In the genomic region with DNA sequence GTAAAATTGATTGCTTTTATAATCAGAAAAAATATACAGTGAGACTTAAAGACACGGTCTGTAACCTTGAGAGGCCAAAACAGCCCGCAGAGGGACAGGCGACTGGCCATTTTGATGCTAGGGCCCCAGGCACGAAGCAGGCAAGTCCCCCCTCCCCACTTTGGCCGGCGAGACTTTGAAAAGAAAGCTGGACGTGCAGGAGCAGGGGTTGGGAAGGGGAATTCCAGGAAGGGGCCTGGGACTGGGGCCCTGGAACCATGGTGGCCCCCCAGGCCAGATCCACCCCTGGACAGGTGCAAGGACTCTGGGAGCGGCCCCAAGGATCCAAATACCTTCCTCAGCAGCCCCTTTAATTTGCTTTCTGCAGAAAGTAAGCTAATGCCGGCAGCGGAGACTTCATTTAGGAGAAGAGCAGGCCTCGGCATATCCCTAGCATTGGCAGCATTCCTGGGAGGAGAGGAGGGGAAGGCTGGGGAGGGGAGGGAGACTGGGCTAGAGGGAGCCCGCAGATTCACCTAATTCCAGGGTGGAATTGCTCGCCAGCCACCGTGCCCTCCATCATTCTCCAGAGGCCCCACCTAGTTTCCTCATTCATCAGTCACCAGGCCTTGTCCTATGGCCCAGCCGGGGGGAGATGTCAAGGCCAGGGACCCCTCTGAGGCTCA, we compare ENCODE assay signal across 24 cellular contexts. TPM values are rescaled to one million over a fixed set of nuclear protein-coding genes. Genes with fewer than 3 reads are reported as not detected.
A peak's percentile ranks its signal among the peaks of the same experiment; 100 is the strongest.
DNase-seq lines count a peak whose midpoint lies in the region; ATAC-seq and TF ChIP-seq lines count a peak whose summit lies in the region.
"Had no signal": no experiment of that assay in that cellular context is flagged by ENCODE, and none has a peak within 500 bp of the region (broad histone marks: within the 10 kb centered on the region; RNA-seq: fewer than 3 reads in every experiment).

No MANE protein-coding gene starts in this region.

- H3K9me3 ChIP-seq in gastroesophageal sphincter = no peaks in the 10 kb centered on the region
- no peaks in the 10 kb centered on the region for H3K9me3 ChIP-seq in osteoblast (ENCODE audit: low read depth, low read length)
- H3K9me3 ChIP-seq: colonic mucosa, left lung, tibial artery had no signal

- no peaks in the 10 kb centered on the region for H3K9me3 Mint-ChIP-seq in nephron progenitor cell
- H3K9me3 Mint-ChIP-seq: activated naive CD8-positive, alpha-beta T cell treated with anti-CD3 and anti-CD28 coated beads for 36 hours; activated T-helper 17 cell treated with anti-CD3 and anti-CD28 coated beads, Interleukin-2, amount 50 U/mL, for 72 hours; neural crest cell; T-helper 2 cell treated with Interferon-gamma antibody and Interleukin-4, amounts not matched to agents 5 μg/mL and 100 μg/mL, for 36 hours had no signal

- H3K36me3 ChIP-seq in gastroesophageal sphincter (no peaks in the 10 kb centered on the region), osteoblast (ENCODE audit: insufficient read depth, low read length) (no peaks in the 10 kb centered on the region)
- H3K36me3 ChIP-seq: colonic mucosa, left lung, tibial artery, WERI-Rb-1 had no signal

- H3K4me2 ChIP-seq in osteoblast (ENCODE audit: insufficient read depth, low read length) = no peak overlapping the region

- peaks cover 35% of the 10 kb centered on the region for H3K4me1 Mint-ChIP-seq in nephron progenitor cell
- H3K4me1 Mint-ChIP-seq: activated naive CD8-positive, alpha-beta T cell treated with anti-CD3 and anti-CD28 coated beads for 36 hours; activated T-helper 17 cell treated with anti-CD3 and anti-CD28 coated beads, Interleukin-2, amount 50 U/mL, for 72 hours; CD8-positive, alpha-beta memory T cell had no signal

- no peak overlapping the region for H3K27ac Mint-ChIP-seq in nephron progenitor cell
- H3K27ac Mint-ChIP-seq: activated naive CD8-positive, alpha-beta T cell treated with anti-CD3 and anti-CD28 coated beads for 36 hours; activated T-helper 17 cell treated with anti-CD3 and anti-CD28 coated beads, Interleukin-2, amount 50 U/mL, for 72 hours; CD8-positive, alpha-beta memory T cell; T-helper 2 cell treated with Interferon-gamma antibody and Interleukin-4, amounts not matched to agents 5 μg/mL and 100 μg/mL, for 36 hours had no signal

- no peak for TF ChIP-seq EP300 in gastroesophageal sphincter (IDR thresholded peaks at IDR 0.05)

- H3K27ac ChIP-seq in gastroesophageal sphincter = no peak overlapping the region
- no peak overlapping the region for H3K27ac ChIP-seq in osteoblast (ENCODE audit: low read depth, low read length)
- H3K27ac ChIP-seq: 22Rv1, colonic mucosa, left lung, tibial artery, WERI-Rb-1 had no signal

- no peak overlapping the region for H2AFZ ChIP-seq in osteoblast (ENCODE audit: low read length)

- H3K36me3 Mint-ChIP-seq in nephron progenitor cell (ENCODE audit: low read depth) = peaks cover 6% of the 10 kb centered on the region
- H3K36me3 Mint-ChIP-seq: activated naive CD8-positive, alpha-beta T cell treated with anti-CD3 and anti-CD28 coated beads for 36 hours; CD8-positive, alpha-beta memory T cell had no signal

- no peak for TF ChIP-seq POLR2A in gastroesophageal sphincter (IDR thresholded peaks at IDR 0.05)

- H3K27me3 ChIP-seq in gastroesophageal sphincter (no peaks in the 10 kb centered on the region), osteoblast (ENCODE audit: insufficient read depth, low read length) (no peaks in the 10 kb centered on the region)
- H3K27me3 ChIP-seq: colonic mucosa, left lung, tibial artery had no signal

- peaks cover 9% of the 10 kb centered on the region for H3K27me3 Mint-ChIP-seq in nephron progenitor cell (ENCODE audit: low read depth, poor library complexity)
- H3K27me3 Mint-ChIP-seq: activated T-helper 17 cell treated with anti-CD3 and anti-CD28 coated beads, Interleukin-2, amount 50 U/mL, for 72 hours had no signal

- ATAC-seq in gastroesophageal sphincter (peak; percentile 30), GM19455 (IDR thresholded peaks at IDR 0.05; ENCODE audit: unreplicated experiment) (no peak)
- ATAC-seq: activated T-helper 17 cell treated with anti-CD3 and anti-CD28 coated beads, Interleukin-2, amount 50 U/mL, for 72 hours; left lung; stimulated activated naive CD8-positive, alpha-beta T cell treated with anti-CD3 and anti-CD28 coated beads, Interleukin-15, Interleukin-2, amounts not matched to agents 100 U/mL and 50 U/mL, for 24 hours had no signal

- no peak for TF ChIP-seq CTCF in gastroesophageal sphincter (IDR thresholded peaks at IDR 0.05)
- no peak for TF ChIP-seq CTCF in osteoblast (IDR thresholded peaks at IDR 0.05; ENCODE audit: extremely low read depth, low read depth, low read length)
- no peak for TF ChIP-seq CTCF in nephron progenitor cell (IDR thresholded peaks at IDR 0.05)

- no peaks in the 10 kb centered on the region for H3K79me2 ChIP-seq in osteoblast (ENCODE audit: insufficient read depth, low read length)

- no peaks in the 10 kb centered on the region for H4K20me1 ChIP-seq in osteoblast (ENCODE audit: insufficient read depth, low read length)

- no peak overlapping the region for H3K4me3 Mint-ChIP-seq in nephron progenitor cell
- H3K4me3 Mint-ChIP-seq: activated naive CD8-positive, alpha-beta T cell treated with anti-CD3 and anti-CD28 coated beads for 36 hours; activated T-helper 17 cell treated with anti-CD3 and anti-CD28 coated beads, Interleukin-2, amount 50 U/mL, for 72 hours; CD8-positive, alpha-beta memory T cell; neural crest cell; T-helper 2 cell treated with Interferon-gamma antibody and Interleukin-4, amounts not matched to agents 5 μg/mL and 100 μg/mL, for 36 hours had no signal

- WGBS in gastroesophageal sphincter (ENCODE audit: low coverage in 1 of 2), 2 donors = 56 to 78% methylated on average over 3 to 4 of the region's 15 CpGs

- H3K4me3 ChIP-seq in gastroesophageal sphincter (no peak overlapping the region), osteoblast (ENCODE audit: insufficient read depth, low read length) (no peak overlapping the region)
- H3K4me3 ChIP-seq: colonic mucosa, left lung, tibial artery had no signal

- DNase-seq in DMS 273 (lab: John Stamatoyannopoulos, UW; ENCODE audit: unreplicated experiment) (peak; percentile 86), DMS 273 treated with DMSO at 0.1 percent for 48 hours (lab: John Stamatoyannopoulos, UW) (no peak), NCI-H2171 treated with DMSO at 0.1 percent for 48 hours (lab: John Stamatoyannopoulos, UW) (peak; percentile 57), osteoblast (ENCODE audit: insufficient read length, low spot score, missing footprints) (peak; percentile 41), nephron progenitor cell (no peak)
- DNase-seq in effector CD8-positive, alpha-beta T cell (lab: John Stamatoyannopoulos, UW) = no peak
- DNase-seq: activated CD4-positive, alpha-beta T cell treated with anti-CD3 and anti-CD28 coated beads, Interleukin-2, amount 50 U/mL, for 1 hour; activated naive CD8-positive, alpha-beta T cell treated with anti-CD3 and anti-CD28 coated beads for 36 hours; CD8-positive, alpha-beta memory T cell; colonic mucosa; DMS79; left lung; NCI-H1092 treated with DMSO at 0.1 percent for 48 hours; NCI-H2081 treated with DMSO at 0.1 percent for 48 hours; stimulated activated CD4-positive, alpha-beta T cell treated with anti-CD3 and anti-CD28 coated beads, Interleukin-4, amount 100 ng/mL, for 1 hour; stimulated activated naive CD8-positive, alpha-beta T cell treated with anti-CD3 and anti-CD28 coated beads, Interleukin-15, Interleukin-2, amounts not matched to agents 100 U/mL and 50 U/mL, for 24 hours; tibial artery; WERI-Rb-1 had no signal

- H3K4me1 ChIP-seq in gastroesophageal sphincter (peaks cover 0 to 31% (median 0%) of the 10 kb centered on the region in 3 donors), osteoblast (ENCODE audit: insufficient read depth, low read length) (peaks cover 7% of the 10 kb centered on the region)
- H3K4me1 ChIP-seq: colonic mucosa had no signal

RNA-seq across cellular contexts. Expression of a gene that starts 24.9 kb away (rescaled TPM):
- 100 to 1,000 TPM in 3 of 4 donors, 10 to 100 TPM in 1; 87.6 to 218 (median 124) TPM for total RNA-seq in gastroesophageal sphincter
- 61.3 and 83.6 TPM in 2 replicates for total RNA-seq in osteoblast

Comparison
In these comparisons a context has a peak if more than half of its experiments do, and no peak if none do; other contexts are left out.
1. DNase-seq: peak in DMS 273 (single experiment), NCI-H2171 treated with DMSO at 0.1 percent for 48 hours (single experiment) and osteoblast (single experiment); none in DMS 273 treated with DMSO at 0.1 percent for 48 hours (single experiment), effector CD8-positive, alpha-beta T cell (single experiment) and nephron progenitor cell (single experiment).